ENCODE assay signal across 18 cellular contexts in the genomic region with DNA sequence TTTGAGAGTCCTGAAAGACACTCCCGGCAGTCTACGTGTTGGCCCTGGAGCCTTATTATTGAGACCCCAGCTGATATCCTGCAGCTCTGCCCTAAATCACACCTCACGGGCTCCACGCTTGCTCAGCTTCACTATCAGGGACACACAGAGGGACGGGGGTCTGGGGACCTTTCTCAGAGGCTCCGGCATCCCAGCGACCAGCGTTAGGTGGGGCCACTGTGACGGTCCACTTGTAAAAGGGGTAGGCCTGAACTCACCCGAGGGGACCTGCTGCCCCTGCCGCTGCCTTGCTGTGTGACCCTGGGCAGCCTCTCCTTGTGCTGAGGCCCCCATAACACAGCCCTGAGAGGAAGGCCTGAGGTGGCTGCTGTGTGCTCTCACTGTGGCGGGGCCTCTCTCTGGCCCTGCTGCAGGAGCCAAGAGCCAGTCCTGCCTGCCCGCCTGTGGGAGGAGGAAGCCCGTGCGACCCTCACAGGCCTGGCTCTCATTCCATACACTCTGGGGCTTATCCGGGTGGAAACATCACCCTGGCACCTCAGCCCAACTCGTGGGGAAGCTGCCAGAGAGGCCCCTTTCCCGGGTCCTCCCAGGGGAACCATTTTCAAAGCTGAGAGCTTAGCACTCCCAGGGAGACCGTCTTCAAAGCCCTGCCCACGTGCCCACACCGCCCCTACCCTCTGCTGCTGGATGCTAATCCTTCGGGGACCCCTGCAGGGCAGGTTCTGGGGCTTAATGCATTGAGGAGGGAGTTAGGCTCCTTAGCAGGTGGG. TPM values are rescaled to one million over a fixed set of nuclear protein-coding genes. Genes with fewer than 3 reads are reported as not detected.
DNase-seq lines count a peak whose midpoint lies in the region; ATAC-seq, FAIRE-seq and TF ChIP-seq lines count a peak whose summit lies in the region.
"Had no signal": no experiment of that assay in that cellular context is flagged by ENCODE, and none has a peak within 500 bp of the region (broad histone marks: within the 10 kb centered on the region; RNA-seq: fewer than 3 reads in every experiment).

No MANE protein-coding gene starts in this region.

- 69% methylated on average over 22 of the region's 22 CpGs; no CpG with 5 or more reads in 1 of the 2 experiments for WGBS in H1 (ENCODE audit: extremely low coverage in 1 of 2, insufficient coverage in 1 of 2, insufficient read length in 1 of 2, insufficient replicate concordance in 2 of 2, low coverage in 1 of 2, low lambda C conversion rate in 2 of 2, missing lambda C conversion rate in 1 of 2), 2 experiments

- H3K18ac ChIP-seq in H1 (ENCODE audit: extremely low read depth, low read length) = peak overlapping the region; percentile 53

- no peak overlapping the region for H3K4me2 ChIP-seq in H1 (ENCODE audit: insufficient read depth in 1 of 2, low read depth in 2 of 2, low read length in 2 of 2)

- H3K79me1 ChIP-seq in H1 (ENCODE audit: low read depth, low read length) = no peaks in the 10 kb centered on the region

- ATAC-seq in Right ventricle myocardium inferior = no peak

- H3K9me3 ChIP-seq in left ventricle myocardium inferior (replicated peaks) (no peaks in the 10 kb centered on the region), H1 (ENCODE audit: insufficient read depth in 2 of 2, low read depth in 1 of 2, low read length in 1 of 2) (no peaks in the 10 kb centered on the region)

- H3K23ac ChIP-seq in H1 (ENCODE audit: insufficient read length) = no peak overlapping the region

- no peak overlapping the region for H2BK5ac ChIP-seq in H1 (ENCODE audit: low read depth, low read length)

- POLR2A ChIA-PET in H1 (lab: Charles Lee; ENCODE audit: partially characterized antibody) = interaction anchor here (0.9 to 1.3 kb wide), 3 partner anchors 11 to 130 kb away, joined by 3 read pairs; no protein-coding TSS in a partner anchor

- peak overlapping the region; percentile 57 for H4K8ac ChIP-seq in H1 (ENCODE audit: extremely low read depth, insufficient read depth, low read length)

- H3K14ac ChIP-seq in H1 (ENCODE audit: insufficient read length) = no peak overlapping the region

- H3K9ac ChIP-seq in H1 (replicated peaks in 1 of 4; ENCODE audit: extremely low read depth in 1 of 4, low read depth in 3 of 4, low read length in 3 of 4) = no peak overlapping the region
- H3K9ac ChIP-seq: parathyroid adenoma had no signal

- no peak overlapping the region for H3K56ac ChIP-seq in H1 (replicated peaks; ENCODE audit: insufficient read length, low read depth, low read length)

- H4K91ac ChIP-seq in H1 (replicated peaks; ENCODE audit: insufficient read length, low read length) = no peak overlapping the region

- TF ChIP-seq EP300 in H1 (IDR thresholded peaks at IDR 0.05; ENCODE audit: borderline replicate concordance in 1 of 2, low read depth in 2 of 2, low read length in 2 of 2) = no peak

- peaks cover 69% of the 10 kb centered on the region for H3K4me1 ChIP-seq in left ventricle myocardium inferior
- peaks cover 0 to 9% (median 6%) of the 10 kb centered on the region in 4 experiments; a peak in 6 of 7 replicates for H3K4me1 ChIP-seq in H1 (replicated peaks in 1 of 4; ENCODE audit: control insufficient read depth in 3 of 4, insufficient read depth in 4 of 4, low read length in 3 of 4)
- H3K4me1 ChIP-seq: parathyroid adenoma had no signal

- H3K36me3 ChIP-seq in left ventricle myocardium inferior (no peaks in the 10 kb centered on the region), H1 (ENCODE audit: control insufficient read depth in 2 of 4, insufficient read depth in 4 of 4, low read length in 3 of 4) (no peaks in the 10 kb centered on the region)

- no peak overlapping the region for H2BK15ac ChIP-seq in H1 (ENCODE audit: low read length)

- H3K23me2 ChIP-seq in H1 (ENCODE audit: low read depth, low read length) = no peaks in the 10 kb centered on the region; the same call in 1 of the 2 replicates

- TF ChIP-seq POLR2A in H1 (IDR thresholded peaks at IDR 0.05; ENCODE audit: control extremely low read depth in 1 of 2, low read depth in 2 of 2, low read length in 2 of 2) = no peak

- peak overlapping the region; percentile 71 for H3K27ac ChIP-seq in left ventricle myocardium inferior (replicated peaks)
- no peak overlapping the region for H3K27ac ChIP-seq in H1 (ENCODE audit: low read depth, low read length)
- H3K27ac ChIP-seq: parathyroid adenoma had no signal

- no peak overlapping the region for H2BK20ac ChIP-seq in H1 (ENCODE audit: low read length)

- DNase-seq in left ventricle myocardium inferior (no peak), Right ventricle myocardium inferior (ENCODE audit: missing footprints) (no peak), NCI-H1092 (lab: John Stamatoyannopoulos, UW) (peak; percentile 49), H1 (ENCODE audit: low read depth in 1 of 2, low spot score in 2 of 2) (peak in 1 of 2 experiments; percentile 66), posterior vena cava (ENCODE audit: low spot score) (peak; percentile 70), SHP77 treated with DMSO at 0.1 percent for 48 hours (lab: John Stamatoyannopoulos, UW) (no peak), epidermal melanocyte (ENCODE audit: insufficient read length, low spot score) (no peak), pons (ENCODE audit: low spot score) (no peak)
- DNase-seq: DMS79, MV-4-11 had no signal

- H3K27me3 ChIP-seq in left ventricle myocardium inferior (ENCODE audit: low read depth) (no peaks in the 10 kb centered on the region), H1 (replicated peaks in 1 of 4; ENCODE audit: control insufficient read depth in 3 of 4, extremely low read depth in 1 of 4, insufficient read depth in 3 of 4, low read length in 3 of 4) (0 out of 7 replicates have a peak, but pooled peaks cover 0 to 8% (median 0%) of the 10 kb centered on the region in 4 experiments)

- CTCF ChIA-PET in H1 (lab: Charles Lee; ENCODE audit: partially characterized antibody) = interaction anchor here (0.6 to 12.0 kb wide), 13 partner anchors 8 to 687 kb away, joined by 3 to 309 read pairs (median 4); partner anchors contain the start of gene GHRHR

- no peak for FAIRE-seq in H1 (lab: Jason Lieb, UNC)
- FAIRE-seq: RCC 7860 had no signal

- H3K4ac ChIP-seq in H1 (replicated peaks; ENCODE audit: insufficient read length, low read depth, low read length) = no peak overlapping the region

- H3K79me2 ChIP-seq in H1 (ENCODE audit: control insufficient read depth in 1 of 2, insufficient read depth in 2 of 2, low read length in 2 of 2) = no peaks in the 10 kb centered on the region
- H3K79me2 ChIP-seq: parathyroid adenoma had no signal

- no peak overlapping the region for H2AFZ ChIP-seq in H1 (ENCODE audit: low read length)
- H2AFZ ChIP-seq: parathyroid adenoma had no signal

- H3K4me3 ChIP-seq in left ventricle myocardium inferior = no peak overlapping the region
- no peak overlapping the region for H3K4me3 ChIP-seq in H1 (ENCODE audit: extremely low read depth in 1 of 4, insufficient read depth in 2 of 4, low read depth in 3 of 4, low read length in 4 of 4)

- H2BK12ac ChIP-seq in H1 (ENCODE audit: low read depth, low read length) = no peak overlapping the region

- intact Hi-C loops in left ventricle myocardium inferior (cut with micrococcal nuclease) (loop anchor here (10.0 kb wide), 1 partner anchor 119 kb away; no protein-coding TSS in a partner anchor), Right ventricle myocardium inferior (cut with DNase I) (no loop called here), posterior vena cava (cut with DNase I) (no loop called here)

- H4K5ac ChIP-seq in H1 (ENCODE audit: insufficient read length, low read depth, low read length) = no peak overlapping the region

- H2AK5ac ChIP-seq in H1 (ENCODE audit: low read depth, low read length) = no peak overlapping the region

- TF ChIP-seq RAD21 in H1 (IDR thresholded peaks at IDR 0.05 in 1 of 2, conservative IDR thresholded peaks at IDR 0.05 in 1 of 2; ENCODE audit: low read depth in 2 of 2, low read length in 2 of 2) = no peak

- TF ChIP-seq CTCF in left ventricle myocardium inferior (IDR thresholded peaks at IDR 0.05; ENCODE audit: borderline replicate concordance) (no peak), H1 (IDR thresholded peaks at IDR 0.05; ENCODE audit: control extremely low read depth in 1 of 3, insufficient read depth in 1 of 3, low read depth in 1 of 3, low read length in 3 of 3) (no peak)

- H2BK120ac ChIP-seq in H1 (replicated peaks; ENCODE audit: low read depth, low read length) = no peak overlapping the region

- no peaks in the 10 kb centered on the region for H4K20me1 ChIP-seq in H1 (replicated peaks in 1 of 2; ENCODE audit: control insufficient read depth in 1 of 2, insufficient read depth in 2 of 2, low read length in 2 of 2)

TF ChIP-seq in H1, 55 proteins besides CTCF, POLR2A, EP300 and RAD21 (continues in another document):
- TF ChIP-seq ZNF274 (IDR thresholded peaks at IDR 0.05; ENCODE audit: borderline replicate concordance, extremely low read depth, low read length) (no peak), TBP (IDR thresholded peaks at IDR 0.05; ENCODE audit: low read depth, low read length) (no peak), RBBP5 (IDR thresholded peaks at IDR 0.05; ENCODE audit: borderline replicate concordance, low read depth, low read length) (no peak), CBX5 (IDR thresholded peaks at IDR 0.05; ENCODE audit: low read depth, low read length) (no peak)

RNA-seq across cellular contexts. Expression of gene AQP1, which starts 21.7 kb away (rescaled TPM):
- 253 TPM for total RNA-seq in left ventricle myocardium inferior
- total RNA-seq in Right ventricle myocardium inferior = 284 TPM
- 0.17 and 0.19 TPM in 2 replicates for total RNA-seq in H1 (2021; fragmentation: NEBNext Ultra II Directional; extraction: Animal tissue kit (Norgen Biotek cat#: 25700))
- polyA plus RNA-seq in H1 (2011; rRNA removed) = 0.18 and 0.19 TPM in 2 replicates
- polyA plus RNA-seq in H1 (2011; cell fraction: cytosol; rRNA removed) = 0.17 TPM
- 1.4 TPM for polyA plus RNA-seq in H1 (2011; cell fraction: nucleus; rRNA removed)
- polyA plus RNA-seq in H1 (2012, experiment 1 of 2) = 0.21 to 0.66 TPM (median 0.39 TPM) in 4 replicates
- 0.24 TPM for polyA plus RNA-seq in H1 (2012, experiment 2 of 2)
- polyA plus RNA-seq in H1 (2013, experiment 1 of 2) = 0.16 TPM
- 0.06 TPM for polyA plus RNA-seq in H1 (2013, experiment 2 of 2)
- polyA minus RNA-seq in H1 (2011; rRNA and poly(A)+ RNA removed) = 0.17 and 0.57 TPM in 2 replicates
- not detected for polyA minus RNA-seq in H1 (2011; cell fraction: cytosol; rRNA and poly(A)+ RNA removed)
- not detected for polyA minus RNA-seq in H1 (2011; cell fraction: nucleus; rRNA and poly(A)+ RNA removed)
- total RNA-seq in posterior vena cava = 100 to 1,000 TPM; 388 to 422 TPM
- total RNA-seq: activated T-helper 2 cell treated with anti-CD3 and anti-CD28 coated beads, Interferon-gamma antibody, Interleukin-2, Interleukin-4, amounts not matched to agents 10 μg/mL and 5 μg/mL and 100 μg/mL, durations not matched to agents 14 hours and 24 hours and 36 hours; T-helper 2 cell treated with Interferon-gamma antibody and Interleukin-4, amounts not matched to agents 100 ng/mL and 5 ng/mL, for 36 hours had no signal

RNA-seq across cellular contexts. Expression of gene GHRHR, which starts 30.4 kb away (rescaled TPM):
- total RNA-seq in left ventricle myocardium inferior (not detected), Right ventricle myocardium inferior (not detected), posterior vena cava (1 to 10 TPM in 1 of 2 donors, not detected in 1; 1.2 TPM)
- total RNA-seq in H1 (2021; fragmentation: NEBNext Ultra II Directional; extraction: Animal tissue kit (Norgen Biotek cat#: 25700)) = 6.1 and 6.5 TPM in 2 replicates
- 0.60 and 1.6 TPM in 2 replicates for polyA plus RNA-seq in H1 (2011; rRNA removed)
- polyA plus RNA-seq in H1 (2011; cell fraction: cytosol; rRNA removed) = 1.6 TPM
- 3.8 TPM for polyA plus RNA-seq in H1 (2011; cell fraction: nucleus; rRNA removed)
- 2.5 to 5.9 TPM (median 4.4 TPM) in 4 replicates for polyA plus RNA-seq in H1 (2012, experiment 1 of 2)
- polyA plus RNA-seq in H1 (2012, experiment 2 of 2) = not detected
- 4.7 TPM for polyA plus RNA-seq in H1 (2013, experiment 1 of 2)
- 6.5 TPM for polyA plus RNA-seq in H1 (2013, experiment 2 of 2)
- polyA minus RNA-seq in H1 (2011; rRNA and poly(A)+ RNA removed) = 1.1 and 3.1 TPM in 2 replicates
- polyA minus RNA-seq in H1 (2011; cell fraction: cytosol; rRNA and poly(A)+ RNA removed) = 10.3 TPM
- polyA minus RNA-seq in H1 (2011; cell fraction: nucleus; rRNA and poly(A)+ RNA removed) = 5.1 TPM
- total RNA-seq: activated T-helper 2 cell treated with anti-CD3 and anti-CD28 coated beads, Interferon-gamma antibody, Interleukin-2, Interleukin-4, amounts not matched to agents 10 μg/mL and 5 μg/mL and 100 μg/mL, durations not matched to agents 14 hours and 24 hours and 36 hours; dermis microvascular lymphatic vessel endothelial cell; mesothelial cell of epicardium; NCI-H460; T-helper 2 cell treated with Interferon-gamma antibody and Interleukin-4, amounts not matched to agents 100 ng/mL and 5 ng/mL, for 36 hours; ureter had no signal

Comparison
In these comparisons a context has a peak if more than half of its experiments do, and no peak if none do; other contexts are left out.
1. DNase-seq: peak in NCI-H1092 (single experiment) and posterior vena cava (single experiment); none in left ventricle myocardium inferior (single experiment), Right ventricle myocardium inferior (single experiment), SHP77 treated with DMSO at 0.1 percent for 48 hours (single experiment), epidermal melanocyte (single experiment) and pons (single experiment).
2. RNA of gene AQP1, which starts 21.7 kb away (total RNA-seq): 388 to 422 TPM in posterior vena cava, 284 TPM in Right ventricle myocardium inferior (single experiment) and 253 TPM in left ventricle myocardium inferior (single experiment); 0.17 to 0.19 TPM in H1; every median in the first group is over 100 times any median in the second.